8 cellular contexts compared by ENCODE assay signal in genomic region chr12:76764856-76765255, GRCh38. TPM values are rescaled to one million over a fixed set of nuclear protein-coding genes. Genes with fewer than 3 reads are reported as not detected.
DNase-seq lines count a peak whose midpoint lies in the region; ATAC-seq and TF ChIP-seq lines count a peak whose summit lies in the region.

No MANE protein-coding gene starts in this region.

- H3K27ac Mint-ChIP-seq in H9 = peak overlapping the region; percentile 98 to 99 (median 99)

- H4K5ac ChIP-seq in H9 (ENCODE audit: insufficient read length, low read depth, low read length) = no peak overlapping the region

- H2BK15ac ChIP-seq in H9 (ENCODE audit: low read depth, low read length) = no peak overlapping the region

- H2BK20ac ChIP-seq in H9 (ENCODE audit: low read depth, low read length, poor library complexity, severe bottlenecking) = no peak overlapping the region

- H3K36me3 ChIP-seq in skeletal muscle tissue (ENCODE audit: control insufficient read depth in 3 of 3, insufficient read depth in 3 of 3, low read length in 3 of 3) = no peaks in the 10 kb centered on the region

- peaks cover 5% of the 10 kb centered on the region for H3K23me2 ChIP-seq in H9 (ENCODE audit: insufficient read length, low read depth, low read length, poor library complexity, severe bottlenecking)

- H3T11ph ChIP-seq in H9 (ENCODE audit: low read length) = no peak overlapping the region

- H3K27me3 Mint-ChIP-seq in H9 (ENCODE audit: low read depth) = no peaks in the 10 kb centered on the region; the same call in 1 of the 2 replicates

- ATAC-seq in right cardiac atrium (no peak), GM21423 (IDR thresholded peaks at IDR 0.05; ENCODE audit: unreplicated experiment) (no peak), GM19035 (IDR thresholded peaks at IDR 0.05; ENCODE audit: unreplicated experiment) (no peak), HG03159 (IDR thresholded peaks at IDR 0.05; ENCODE audit: unreplicated experiment) (no peak)

- peaks cover 0 to 6% (median 0%) of the 10 kb centered on the region in 3 experiments; a peak in 2 of 7 replicates for H3K36me3 Mint-ChIP-seq in H9 (ENCODE audit: insufficient read depth in 1 of 3, low read depth in 3 of 3)

- H3K4me3 Mint-ChIP-seq in H9 = peak overlapping the region; percentile 97 to 98

- H3K79me1 ChIP-seq in H9 (ENCODE audit: insufficient read depth, low read depth, low read length, poor library complexity, severe bottlenecking) = no peaks in the 10 kb centered on the region

- peak overlapping the region; percentile 84 for H3K4me3 ChIP-seq in right cardiac atrium (ENCODE audit: low read length)
- peak overlapping the region; percentile 93 to 99 (median 97) for H3K4me3 ChIP-seq in skeletal muscle tissue (ENCODE audit: low read length in 3 of 3)

- intact Hi-C loops in right cardiac atrium (cut with DNase I) = no loop called here

- H3K14ac ChIP-seq in H9 (ENCODE audit: insufficient read depth, low read length) = peak overlapping the region; percentile 100; the same call in 1 of the 2 replicates

- H2AK5ac ChIP-seq in H9 (ENCODE audit: insufficient read length, low read length) = no peak overlapping the region

- H3K9me3 Mint-ChIP-seq in H9 = no peaks in the 10 kb centered on the region

- DNase-seq in ACHN = peak; percentile 35
- DNase-seq in H9 = no peak
- peak; percentile 23 for DNase-seq in activated T-cell treated with anti-CD3 and anti-CD28 coated beads, Interleukin-2, amount 50 U/mL, for 1 hour
- no peak for DNase-seq in right cardiac atrium

- no peak overlapping the region for H4K8ac ChIP-seq in H9 (replicated peaks; ENCODE audit: insufficient read length, low read depth, low read length)

- no peaks in the 10 kb centered on the region for H3K27me3 ChIP-seq in H9 (ENCODE audit: insufficient read depth, low read length)
- H3K27me3 ChIP-seq in right cardiac atrium (ENCODE audit: control insufficient read depth, insufficient read depth) = no peaks in the 10 kb centered on the region
- H3K27me3 ChIP-seq in skeletal muscle tissue (ENCODE audit: control insufficient read depth in 3 of 3, insufficient read depth in 3 of 3, low read length in 3 of 3) = no peaks in the 10 kb centered on the region

- TF ChIP-seq CTCF in H9 (conservative IDR thresholded peaks at IDR 0.05) = no peak

- peak overlapping the region; percentile 97 for H3K27ac ChIP-seq in H9 (ENCODE audit: insufficient read length, low read depth, low read length)
- peak overlapping the region; percentile 89 for H3K27ac ChIP-seq in right cardiac atrium (ENCODE audit: low read length)
- peak overlapping the region; percentile 98 for H3K27ac ChIP-seq in skeletal muscle tissue (ENCODE audit: low read depth, low read length)

- H3K79me2 ChIP-seq in H9 (ENCODE audit: insufficient read depth, low read length) = peaks cover 26% of the 10 kb centered on the region

- H2BK12ac ChIP-seq in H9 (ENCODE audit: insufficient read length, low read depth, low read length) = no peak overlapping the region

- H3K4me2 ChIP-seq in H9 (ENCODE audit: insufficient read depth, insufficient read length, low read length) = peak overlapping the region; percentile 91

- no peak overlapping the region for H2AFZ ChIP-seq in H9 (ENCODE audit: low read length)

- H2BK120ac ChIP-seq in H9 (ENCODE audit: low read depth, low read length, poor library complexity, severe bottlenecking) = no peak overlapping the region

- no peak overlapping the region for H3K23ac ChIP-seq in H9 (ENCODE audit: insufficient read length, low read depth, low read length)

- H4K91ac ChIP-seq in H9 (ENCODE audit: insufficient read length, low read depth, low read length) = no peak overlapping the region

- no peak overlapping the region for H3K18ac ChIP-seq in H9 (ENCODE audit: insufficient read length, low read depth, low read length)

- in situ Hi-C loops in ACHN (cut with HindIII; ENCODE audit: low pct_ligation_motif_present, low pct_unique_long_range_greater_than_20kb, low sequenced_read_pairs) = no loop called here

- H3K4ac ChIP-seq in H9 (ENCODE audit: low read depth, low read length) = no peak overlapping the region

- no peak overlapping the region for H3K56ac ChIP-seq in H9 (ENCODE audit: insufficient read length, low read depth, low read length)

- H4K20me1 ChIP-seq in H9 (ENCODE audit: control insufficient read depth, insufficient read depth, insufficient read length) = no peaks in the 10 kb centered on the region

- H3K4me1 ChIP-seq in H9 (ENCODE audit: insufficient read depth, low read length) (no peaks in the 10 kb centered on the region; the same call in 1 of the 2 replicates), right cardiac atrium (ENCODE audit: control insufficient read depth, insufficient read depth, low read length) (no peaks in the 10 kb centered on the region), skeletal muscle tissue (ENCODE audit: control insufficient read depth in 3 of 3, insufficient read depth in 3 of 3, low read length in 3 of 3) (peaks cover 12 to 28% (median 16%) of the 10 kb centered on the region in 3 donors)

- H3K9ac ChIP-seq in H9 (ENCODE audit: extremely low read depth, insufficient read length, low read length) (peak overlapping the region; percentile 100), skeletal muscle tissue (ENCODE audit: low read depth in 1 of 3, low read length in 3 of 3) (peak overlapping the region; percentile 96 to 98 (median 98))

- peaks cover 30 to 31% of the 10 kb centered on the region in 2 experiments for H3K4me1 Mint-ChIP-seq in H9

- H2BK5ac ChIP-seq in H9 (ENCODE audit: insufficient read length, low read length) = no peak overlapping the region

- no CpG with 5 or more reads among the region's 9 CpGs for WGBS in H9 (ENCODE audit: extremely low coverage, insufficient read length, low lambda C conversion rate)
- WGBS in right cardiac atrium = 7% methylated on average over 9 of the region's 9 CpGs

- H3K9me3 ChIP-seq in H9 (ENCODE audit: control insufficient read depth, low read depth, low read length) = no peaks in the 10 kb centered on the region
- H3K9me3 ChIP-seq in right cardiac atrium (ENCODE audit: control insufficient read depth, low read length) = no peaks in the 10 kb centered on the region
- H3K9me3 ChIP-seq in skeletal muscle tissue (ENCODE audit: control insufficient read depth in 3 of 3, low read length in 3 of 3) = no peaks in the 10 kb centered on the region

RNA-seq across cellular contexts. Expression of gene ZDHHC17, which starts 0.9 kb away (rescaled TPM):
- 27.7 and 32.6 TPM in 2 replicates for total RNA-seq in H9 (2021)
- total RNA-seq in right cardiac atrium = 10 to 100 TPM; 22.1 to 30.4 (median 24.4) TPM
- 11.7 TPM for polyA plus RNA-seq in right cardiac atrium
- total RNA-seq in skeletal muscle tissue = 123 TPM

Comparison
In these comparisons a context has a peak if more than half of its experiments do, and no peak if none do; other contexts are left out.
1. DNase-seq: peak in ACHN (single experiment) and activated T-cell treated with anti-CD3 and anti-CD28 coated beads, Interleukin-2, amount 50 U/mL, for 1 hour (single experiment); none in H9 (single experiment) and right cardiac atrium (0 of 3).
2. Peak in every context shown above with its lines, with median percentiles within 50 percentile points of each other: H3K27ac ChIP-seq.